In the genomic region with DNA sequence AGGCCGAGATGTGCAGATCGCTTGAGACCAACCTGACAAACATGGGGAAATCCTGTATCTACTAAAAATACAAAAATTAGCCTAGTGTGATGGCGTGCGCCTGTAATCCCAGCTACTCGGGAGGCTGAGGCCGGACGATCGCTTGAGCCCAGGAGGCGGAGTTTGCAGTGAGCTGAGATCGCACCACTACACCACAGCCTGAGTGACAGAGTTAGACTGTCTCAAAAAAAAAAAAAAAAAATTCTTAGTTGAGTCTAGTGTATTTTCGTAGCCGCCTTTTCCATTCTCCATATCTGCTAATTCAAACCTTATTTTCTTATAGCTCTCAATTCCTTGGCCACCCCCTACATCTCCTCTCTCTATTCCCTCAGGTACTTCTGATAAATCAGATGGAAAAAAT, we compare ENCODE assay signal across 7 cellular contexts. TPM values are rescaled to one million over a fixed set of nuclear protein-coding genes. Genes with fewer than 3 reads are reported as not detected.
A peak's percentile ranks its signal among the peaks of the same experiment; 100 is the strongest.
DNase-seq lines count a peak whose midpoint lies in the region; ATAC-seq and TF ChIP-seq lines count a peak whose summit lies in the region.

No MANE protein-coding gene starts in this region.

- no peak overlapping the region for H4K8ac ChIP-seq in mesendoderm (ENCODE audit: low read depth, low read length)

- no peak overlapping the region for H4K5ac ChIP-seq in mesendoderm (ENCODE audit: low read length)

- peak overlapping the region; percentile 100 for H3K4me3 Mint-ChIP-seq in T-cell

- H2BK5ac ChIP-seq in mesendoderm (ENCODE audit: low read length), result no peak overlapping the region

- H3K27ac ChIP-seq in mesendoderm (ENCODE audit: low read depth, low read length), result no peak overlapping the region
- H3K27ac ChIP-seq in stomach smooth muscle (ENCODE audit: low read length), result peak overlapping the region; percentile 84

- no peak for ATAC-seq in T-cell (replicated peaks in 1 of 4)
- ATAC-seq in HG02870 (IDR thresholded peaks at IDR 0.05; ENCODE audit: unreplicated experiment), result no peak
- no peak for ATAC-seq in HG03460 (IDR thresholded peaks at IDR 0.05; ENCODE audit: unreplicated experiment)

- H2AK5ac ChIP-seq in mesendoderm (ENCODE audit: low read length), result no peak overlapping the region

- CTCF ChIA-PET in T-cell (lab: Charles Lee), result interaction anchor here (0.6 to 2.0 kb wide), 8 partner anchors 11 to 512 kb away, joined by 3 to 6 read pairs (median 4); no protein-coding TSS in a partner anchor

- H3K36me3 ChIP-seq in mesendoderm (ENCODE audit: control insufficient read depth, insufficient read depth, low read length) (no peaks in the 10 kb centered on the region), stomach smooth muscle (ENCODE audit: control insufficient read depth in 2 of 2, insufficient read depth in 2 of 2, low read length in 2 of 2) (no peaks in the 10 kb centered on the region)

- peaks cover 65% of the 10 kb centered on the region for H3K79me2 ChIP-seq in mesendoderm (ENCODE audit: control insufficient read depth, insufficient read depth, low read length)

- H3K23ac ChIP-seq in mesendoderm (ENCODE audit: low read length), result no peak overlapping the region

- DNase-seq in HT-29 (ENCODE audit: low spot score) (peak; percentile 22), T-cell (peak in 24 of 34 experiments; percentile 9 to 45 (median 30)), cardiac fibroblast (ENCODE audit: low read depth in 2 of 2) (peak; percentile 39 to 48), mesendoderm (peak; percentile 45)

- peak overlapping the region; percentile 49 for H3K4me2 ChIP-seq in mesendoderm (ENCODE audit: low read length)

- WGBS in mesendoderm (ENCODE audit: extremely low coverage, insufficient coverage, low lambda C conversion rate), result no CpG with 5 or more reads among the region's 12 CpGs

- H3K36me3 Mint-ChIP-seq in T-cell, result peaks cover 24% of the 10 kb centered on the region

- H3K27ac Mint-ChIP-seq in T-cell, result peak overlapping the region; percentile 98

- H2BK120ac ChIP-seq in mesendoderm (ENCODE audit: low read depth, low read length), result no peak overlapping the region

- H3K27me3 ChIP-seq in mesendoderm (ENCODE audit: insufficient read depth, low read length, poor library complexity), result no peaks in the 10 kb centered on the region
- no peaks in the 10 kb centered on the region for H3K27me3 ChIP-seq in stomach smooth muscle (ENCODE audit: control insufficient read depth in 1 of 2, insufficient read depth in 2 of 2, low read length in 2 of 2)

- no peaks in the 10 kb centered on the region for H3K9me3 Mint-ChIP-seq in T-cell

- peak overlapping the region; percentile 100 for H3K9ac ChIP-seq in mesendoderm (ENCODE audit: low read length)
- H3K9ac ChIP-seq in stomach smooth muscle (ENCODE audit: low read length in 2 of 2), result peak overlapping the region in 1 of 2 donors; percentile 97

- POLR2A ChIA-PET in T-cell (lab: Charles Lee), result interaction anchor here (0.6 to 2.9 kb wide), 4 partner anchors 71 to 1555 kb away, joined by 3 to 26 read pairs (median 4); a partner anchor contains a TSS

- peaks cover 69 to 74% (median 74%) of the 10 kb centered on the region in 3 donors for H3K4me1 Mint-ChIP-seq in T-cell

- peaks cover 2% of the 10 kb centered on the region for H3K4me1 ChIP-seq in mesendoderm (ENCODE audit: control insufficient read depth, low read depth, low read length)
- peaks cover 18% of the 10 kb centered on the region for H3K4me1 ChIP-seq in stomach smooth muscle (ENCODE audit: control insufficient read depth, insufficient read depth, low read length)

- H3K56ac ChIP-seq in mesendoderm (ENCODE audit: low read length), result peak overlapping the region; percentile 100

- peaks cover 10% of the 10 kb centered on the region for H3K79me1 ChIP-seq in mesendoderm (ENCODE audit: low read length)

- H3K4ac ChIP-seq in mesendoderm (ENCODE audit: low read depth, low read length), result no peak overlapping the region

- TF ChIP-seq CTCF in cardiac fibroblast (IDR thresholded peaks at IDR 0.05; ENCODE audit: low read depth, low read length), result no peak

- H2BK15ac ChIP-seq in mesendoderm (replicated peaks; ENCODE audit: low read depth), result no peak overlapping the region

- no peaks in the 10 kb centered on the region for H3K27me3 Mint-ChIP-seq in T-cell

- H3K4me3 ChIP-seq in cardiac fibroblast (replicated peaks in 1 of 2; ENCODE audit: low read depth in 2 of 2, low read length in 2 of 2) (peak overlapping the region; percentile 95 to 96), mesendoderm (ENCODE audit: low read length) (peak overlapping the region; percentile 100), stomach smooth muscle (ENCODE audit: low read length in 2 of 2) (peak overlapping the region; percentile 99 to 100)

- H3K18ac ChIP-seq in mesendoderm (ENCODE audit: low read length), result no peak overlapping the region

- H3K9me3 ChIP-seq in stomach smooth muscle (ENCODE audit: control insufficient read depth in 2 of 2, low read length in 2 of 2), result no peaks in the 10 kb centered on the region

RNA-seq across cellular contexts. Expression of a gene that starts 1.0 kb away (rescaled TPM):
- 62.6 and 71.0 TPM in 2 replicates for total RNA-seq in HT-29 (2014; rRNA removed; shearing (Covaris generic))
- 100 to 1,000 TPM in 3 of 5 donors, 10 to 100 TPM in 2; 79.4 to 112 (median 106) TPM for total RNA-seq in T-cell
- 76.2 TPM for polyA plus RNA-seq in mesendoderm (2013, experiment 1 of 2)
- 74.4 TPM for polyA plus RNA-seq in mesendoderm (2013, experiment 2 of 2)

RNA-seq across cellular contexts. Expression of a gene that starts 2.3 kb away (rescaled TPM):
- 43.4 and 58.0 TPM in 2 replicates for total RNA-seq in HT-29 (2014; rRNA removed; shearing (Covaris generic))
- 10 to 100 TPM; 15.2 to 27.2 (median 22.1) TPM for total RNA-seq in T-cell
- 13.9 TPM for polyA plus RNA-seq in mesendoderm (2013, experiment 1 of 2)
- polyA plus RNA-seq in mesendoderm (2013, experiment 2 of 2), result 14.4 TPM
